Comparison of ENCODE assay signal across 34 cellular contexts in genomic region chrX:21715825-21716224, GRCh38. TPM values are rescaled to one million over a fixed set of nuclear protein-coding genes. Genes with fewer than 3 reads are reported as not detected.
"Had no signal": no experiment of that assay in that cellular context is flagged by ENCODE, and none has a peak within 500 bp of the region (broad histone marks: within the 10 kb centered on the region; RNA-seq: fewer than 3 reads in every experiment).

No MANE protein-coding gene starts in this region.

- H3K4me3 ChIP-seq: adrenal gland, cardiac muscle cell had no signal

- H3K27ac ChIP-seq: adrenal gland, cardiac muscle cell, VCaP had no signal

- H3K36me3 ChIP-seq: adrenal gland had no signal

- H3K27me3 ChIP-seq: cardiac muscle cell had no signal

- H3K27me3 Mint-ChIP-seq: activated B cell treated with CpG ODN at 0.5 μM for 24 hours; activated CD4-positive, alpha-beta memory T cell treated with anti-CD3 and anti-CD28 coated beads for 36 hours; activated CD4-positive, alpha-beta T cell treated with anti-CD3 and anti-CD28 coated beads, Interleukin-2, amount 10 ng/mL, durations not matched to agents 24 days and 14 days; activated CD8-positive, alpha-beta T cell treated with anti-CD3 and anti-CD28 coated beads for 36 hours; activated naive CD8-positive, alpha-beta T cell treated with anti-CD3 and anti-CD28 coated beads for 36 hours; central memory CD8-positive, alpha-beta T cell had no signal

- ATAC-seq: activated CD8-positive, alpha-beta T cell treated with anti-CD3 and anti-CD28 coated beads for 36 hours; activated naive CD4-positive, alpha-beta T cell treated with anti-CD3 and anti-CD28 coated beads, Interleukin-2, amount 50 U/mL, for 72 hours had no signal

- H3K4me1 ChIP-seq: adrenal gland had no signal

- H3K9me3 ChIP-seq: adrenal gland had no signal

- H3K27ac Mint-ChIP-seq: activated B cell treated with CpG ODN at 0.5 μM for 24 hours; activated CD4-positive, alpha-beta memory T cell treated with anti-CD3 and anti-CD28 coated beads for 36 hours; activated CD4-positive, alpha-beta T cell treated with anti-CD3 and anti-CD28 coated beads, Interleukin-2, amount 10 ng/mL, durations not matched to agents 24 days and 14 days; activated CD8-positive, alpha-beta T cell treated with anti-CD3 and anti-CD28 coated beads for 36 hours; activated naive CD4-positive, alpha-beta T cell treated with anti-CD3 and anti-CD28 coated beads for 36 hours; activated naive CD4-positive, alpha-beta T cell treated with anti-CD3 and anti-CD28 coated beads, Interleukin-2, amount 50 U/mL, for 72 hours; activated naive CD8-positive, alpha-beta T cell treated with anti-CD3 and anti-CD28 coated beads for 36 hours; brain; T-helper 1 cell treated with Interleukin-12 subunit alpha and Interleukin-12 subunit beta and Interleukin-4 antibody, amounts not matched to agents 30 μg/mL and 1 μg/mL, for 36 hours; T-helper 2 cell treated with Interferon-gamma antibody and Interleukin-4, amounts not matched to agents 5 μg/mL and 100 μg/mL, for 36 hours had no signal

- H3K4me1 Mint-ChIP-seq: activated B cell treated with CpG ODN at 0.5 μM for 24 hours; activated CD4-positive, alpha-beta T cell treated with anti-CD3 and anti-CD28 coated beads, Interleukin-2, amount 10 ng/mL, durations not matched to agents 24 days and 14 days; activated naive CD8-positive, alpha-beta T cell treated with anti-CD3 and anti-CD28 coated beads for 36 hours; central memory CD8-positive, alpha-beta T cell had no signal

- H3K4me3 Mint-ChIP-seq: activated B cell treated with CpG ODN at 0.5 μM for 24 hours; activated CD4-positive, alpha-beta memory T cell treated with anti-CD3 and anti-CD28 coated beads for 36 hours; activated CD4-positive, alpha-beta T cell treated with anti-CD3 and anti-CD28 coated beads, Interleukin-2, amount 10 ng/mL, durations not matched to agents 24 days and 14 days; activated CD8-positive, alpha-beta T cell treated with anti-CD3 and anti-CD28 coated beads for 36 hours; activated naive CD4-positive, alpha-beta T cell treated with anti-CD3 and anti-CD28 coated beads for 36 hours; activated naive CD8-positive, alpha-beta T cell treated with anti-CD3 and anti-CD28 coated beads for 36 hours; brain; central memory CD8-positive, alpha-beta T cell; T-helper 1 cell treated with Interleukin-12 subunit alpha and Interleukin-12 subunit beta and Interleukin-4 antibody, amounts not matched to agents 30 μg/mL and 1 μg/mL, for 36 hours; T-helper 2 cell treated with Interferon-gamma antibody and Interleukin-4, amounts not matched to agents 5 μg/mL and 100 μg/mL, for 36 hours had no signal

- DNase-seq: activated B cell treated with CpG ODN at 0.5 μM for 24 hours; activated CD4-positive, alpha-beta memory T cell treated with anti-CD3 and anti-CD28 coated beads for 36 hours; activated CD4-positive, alpha-beta T cell treated with anti-CD3 and anti-CD28 coated beads for 4 hours; activated CD4-positive, alpha-beta T cell treated with anti-CD3 and anti-CD28 coated beads, Interleukin-2, amount 10 ng/mL, durations not matched to agents 24 days and 14 days; activated CD4-positive, alpha-beta T cell treated with anti-CD3 and anti-CD28 coated beads, Interleukin-2, amount 50 U/mL, for 1 hour; activated CD4-positive, alpha-beta T cell treated with anti-CD3 and anti-CD28 coated beads, Interleukin-2, amount 50 U/mL, for 4 hours; activated CD4-positive, CD25-positive, alpha-beta regulatory T cell treated with anti-CD3 and anti-CD28 coated beads, Interleukin-2, amount 50 U/mL, for 72 hours; activated CD8-positive, alpha-beta memory T cell treated with anti-CD3 and anti-CD28 coated beads, Interleukin-2, amount 50 U/mL, for 4 hours; activated CD8-positive, alpha-beta T cell treated with anti-CD3 and anti-CD28 coated beads for 36 hours; activated effector memory CD4-positive, alpha-beta T cell treated with anti-CD3 and anti-CD28 coated beads, Interleukin-2, amount 50 U/mL, for 16 hours; activated gamma-delta T cell treated with Interleukin-2 at 50 U/mL for 16 hours; activated naive CD4-positive, alpha-beta T cell; activated naive CD4-positive, alpha-beta T cell treated with anti-CD3 and anti-CD28 coated beads for 36 hours; activated naive CD4-positive, alpha-beta T cell treated with anti-CD3 and anti-CD28 coated beads, Interleukin-2, amount 50 U/mL, for 16 hours; activated naive CD8-positive, alpha-beta T cell treated with anti-CD3 and anti-CD28 coated beads for 36 hours; activated T-cell treated with anti-CD3 and anti-CD28 coated beads for 4 hours; activated T-cell treated with anti-CD3 and anti-CD28 coated beads, Interleukin-2, amount 50 U/mL, for 1 hour; activated T-cell treated with anti-CD3 and anti-CD28 coated beads, Interleukin-2, amount 50 U/mL, for 48 hours; adrenal gland; amniotic stem cell; aorta; caudate nucleus; T-helper 1 cell; T-helper 2 cell; T-helper 9 cell had no signal

- H3K36me3 Mint-ChIP-seq: activated CD4-positive, alpha-beta memory T cell treated with anti-CD3 and anti-CD28 coated beads for 36 hours; activated naive CD4-positive, alpha-beta T cell treated with anti-CD3 and anti-CD28 coated beads, Interleukin-2, amount 50 U/mL, for 72 hours; activated naive CD8-positive, alpha-beta T cell treated with anti-CD3 and anti-CD28 coated beads for 36 hours had no signal

- H3K9me3 Mint-ChIP-seq: activated CD4-positive, alpha-beta T cell treated with anti-CD3 and anti-CD28 coated beads, Interleukin-2, amount 10 ng/mL, durations not matched to agents 24 days and 14 days; activated CD8-positive, alpha-beta T cell treated with anti-CD3 and anti-CD28 coated beads for 36 hours; activated naive CD4-positive, alpha-beta T cell treated with anti-CD3 and anti-CD28 coated beads, Interleukin-2, amount 50 U/mL, for 72 hours; central memory CD8-positive, alpha-beta T cell; T-helper 1 cell treated with Interleukin-12 subunit alpha and Interleukin-12 subunit beta and Interleukin-4 antibody, amounts not matched to agents 30 μg/mL and 1 μg/mL, for 36 hours; T-helper 2 cell treated with Interferon-gamma antibody and Interleukin-4, amounts not matched to agents 5 μg/mL and 100 μg/mL, for 36 hours had no signal

RNA-seq across cellular contexts. Expression of gene SMPX, which starts 42.1 kb away (rescaled TPM):
- total RNA-seq: activated B cell treated with CpG ODN at 0.5 μM for 24 hours; activated CD4-positive, alpha-beta memory T cell treated with anti-CD3 and anti-CD28 coated beads for 36 hours; activated CD4-positive, alpha-beta T cell treated with anti-CD3 and anti-CD28 coated beads, Interleukin-2, amount 10 ng/mL, durations not matched to agents 24 days and 14 days; activated CD8-positive, alpha-beta memory T cell treated with anti-CD3 and anti-CD28 coated beads for 36 hours; activated CD8-positive, alpha-beta T cell treated with anti-CD3 and anti-CD28 coated beads for 36 hours; activated naive CD4-positive, alpha-beta T cell treated with anti-CD3 and anti-CD28 coated beads for 36 hours; activated naive CD4-positive, alpha-beta T cell treated with anti-CD3 and anti-CD28 coated beads, Interleukin-2, amount 50 U/mL, for 72 hours; activated naive CD8-positive, alpha-beta T cell treated with anti-CD3 and anti-CD28 coated beads for 36 hours; adrenal gland; bronchial epithelial cell had no signal

RNA-seq across cellular contexts. Expression of gene KLHL34, which starts 57.7 kb away (rescaled TPM):
- total RNA-seq: aorta, bronchial epithelial cell, cardiac muscle cell had no signal
- polyA plus RNA-seq: cardiac muscle cell had no signal
